ENCODE assay signal across 10 cellular contexts in genomic region chr22:20866716-20867115, GRCh38. TPM values are rescaled to one million over a fixed set of nuclear protein-coding genes. Genes with fewer than 3 reads are reported as not detected.
DNase-seq lines count a peak whose midpoint lies in the region; ATAC-seq and FAIRE-seq lines count a peak whose summit lies in the region.
"Had no signal": no experiment of that assay in that cellular context is flagged by ENCODE, and none has a peak within 500 bp of the region (broad histone marks: within the 10 kb centered on the region; RNA-seq: fewer than 3 reads in every experiment).

No MANE protein-coding gene starts in this region.

- CTCF ChIA-PET in activated naive CD4-positive, alpha-beta T cell treated with anti-CD3 and anti-CD28 coated beads, Interleukin-2, amount 10 ng/mL, durations not matched to agents 7 days and 5 days (lab: Charles Lee): interaction anchor here (0.6 to 0.9 kb wide), 2 partner anchors 19 to 43 kb away, joined by 3 read pairs; no protein-coding TSS in a partner anchor

- H3K4me3 Mint-ChIP-seq in activated naive CD4-positive, alpha-beta T cell treated with anti-CD3 and anti-CD28 coated beads, Interleukin-2, amount 10 ng/mL, durations not matched to agents 7 days and 5 days: no peak overlapping the region

- peaks cover 17% of the 10 kb centered on the region for H3K36me3 Mint-ChIP-seq in activated naive CD4-positive, alpha-beta T cell treated with anti-CD3 and anti-CD28 coated beads, Interleukin-2, amount 10 ng/mL, durations not matched to agents 7 days and 5 days

- no peaks in the 10 kb centered on the region for H3K27me3 Mint-ChIP-seq in activated naive CD4-positive, alpha-beta T cell treated with anti-CD3 and anti-CD28 coated beads, Interleukin-2, amount 10 ng/mL, durations not matched to agents 7 days and 5 days

- no peaks in the 10 kb centered on the region for H3K9me3 Mint-ChIP-seq in activated naive CD4-positive, alpha-beta T cell treated with anti-CD3 and anti-CD28 coated beads, Interleukin-2, amount 10 ng/mL, durations not matched to agents 7 days and 5 days

- no peak for DNase-seq in activated naive CD4-positive, alpha-beta T cell treated with anti-CD3 and anti-CD28 coated beads, Interleukin-2, amount 10 ng/mL, durations not matched to agents 7 days and 5 days
- DNase-seq in activated naive CD4-positive, alpha-beta T cell (lab: John Stamatoyannopoulos, UW): no peak
- DNase-seq in left lobe of liver (ENCODE audit: low spot score): no peak
- no peak for DNase-seq in T-helper 9 cell
- DNase-seq in GM19239 (ENCODE audit: insufficient read length, low spot score): no peak
- DNase-seq: NCI-H526 treated with DMSO at 0.1 percent for 48 hours, SW 1271 had no signal

- peak; percentile 5 for ATAC-seq in left lobe of liver

- H3K27ac Mint-ChIP-seq in activated naive CD4-positive, alpha-beta T cell treated with anti-CD3 and anti-CD28 coated beads, Interleukin-2, amount 10 ng/mL, durations not matched to agents 7 days and 5 days: peak overlapping the region; percentile 70

- peak overlapping the region; percentile 92 for H3K27ac ChIP-seq in temporal lobe (ENCODE audit: low read depth, low read length)

- peaks cover 41% of the 10 kb centered on the region for H3K4me1 Mint-ChIP-seq in activated naive CD4-positive, alpha-beta T cell treated with anti-CD3 and anti-CD28 coated beads, Interleukin-2, amount 10 ng/mL, durations not matched to agents 7 days and 5 days

- FAIRE-seq in GM19239 (lab: Jason Lieb, UNC): no peak
- FAIRE-seq: A204.1, H1 had no signal

RNA-seq across cellular contexts. Expression of gene SNAP29, which starts 7.9 kb away (rescaled TPM):
- 24.6 TPM for total RNA-seq in left lobe of liver
- 7.1 TPM for total RNA-seq in temporal lobe

RNA-seq across cellular contexts. Expression of gene PI4KA, which starts 8.1 kb away (rescaled TPM):
- total RNA-seq in left lobe of liver (40.4 TPM), temporal lobe (67.1 TPM)

RNA-seq across cellular contexts. Expression of gene CRKL, which starts 50.5 kb away (rescaled TPM):
- total RNA-seq in left lobe of liver: 41.4 TPM
- total RNA-seq in temporal lobe: 44.5 TPM
